14 cellular contexts compared by ENCODE assay signal in genomic region chr5:34626036-34626435, GRCh38. TPM values are rescaled to one million over a fixed set of nuclear protein-coding genes. Genes with fewer than 3 reads are reported as not detected.
DNase-seq lines count a peak whose midpoint lies in the region; ATAC-seq and TF ChIP-seq lines count a peak whose summit lies in the region.
"Had no signal": no experiment of that assay in that cellular context is flagged by ENCODE, and none has a peak within 500 bp of the region (broad histone marks: within the 10 kb centered on the region; RNA-seq: fewer than 3 reads in every experiment).

No MANE protein-coding gene starts in this region.

- H2BK5ac ChIP-seq in mesenchymal stem cell (ENCODE audit: low read depth, low read length, poor library complexity, severe bottlenecking): no peak overlapping the region

- DNase-seq in GM23338 (ENCODE audit: low spot score) (no peak), Panc1 (ENCODE audit: low read depth, low spot score) (peak; percentile 25), chondrocyte (ENCODE audit: low spot score) (no peak), mesenchymal stem cell (peak; percentile 97), mucosa of gallbladder (ENCODE audit: low spot score) (no peak)
- DNase-seq in naive thymus-derived CD8-positive, alpha-beta T cell: no peak
- DNase-seq: activated B cell treated with CpG ODN at 0.5 μM for 24 hours; CD4-positive, CD25-positive, alpha-beta regulatory T cell; KBM-7; left ventricle myocardium inferior; NCI-H187 treated with DMSO at 0.1 percent for 48 hours; nephron progenitor cell had no signal

- no peak overlapping the region for H4K8ac ChIP-seq in mesenchymal stem cell (ENCODE audit: low read length)

- no peaks in the 10 kb centered on the region for H3K27me3 ChIP-seq in GM23338 (ENCODE audit: insufficient read depth)
- H3K27me3 ChIP-seq in Panc1 (ENCODE audit: control insufficient read depth, insufficient read depth, low read length): no peaks in the 10 kb centered on the region
- no peaks in the 10 kb centered on the region for H3K27me3 ChIP-seq in mesenchymal stem cell (ENCODE audit: control insufficient read depth in 1 of 2, insufficient read depth in 1 of 2, low read length in 2 of 2)

- no peak for ATAC-seq in GM23338
- ATAC-seq in Panc1: no peak
- ATAC-seq in naive thymus-derived CD8-positive, alpha-beta T cell: no peak
- no peak for ATAC-seq in GM19035 (IDR thresholded peaks at IDR 0.05; ENCODE audit: unreplicated experiment)
- no peak for ATAC-seq in HG03135 (IDR thresholded peaks at IDR 0.05; ENCODE audit: unreplicated experiment)

- H3K79me1 ChIP-seq in mesenchymal stem cell (replicated peaks; ENCODE audit: low read length, poor library complexity, severe bottlenecking): no peaks in the 10 kb centered on the region

- CTCF ChIA-PET in Panc1 (lab: Charles Lee): no interaction called here

- H2BK120ac ChIP-seq in mesenchymal stem cell (ENCODE audit: low read depth, low read length): no peak overlapping the region

- H2BK15ac ChIP-seq in mesenchymal stem cell (ENCODE audit: low read depth, poor library complexity, severe bottlenecking): no peak overlapping the region

- H3K4me3 ChIP-seq in GM23338: no peak overlapping the region
- H3K4me3 ChIP-seq in Panc1 (ENCODE audit: low read depth in 2 of 2, low read length in 2 of 2): no peak overlapping the region
- no peak overlapping the region for H3K4me3 ChIP-seq in mesenchymal stem cell (ENCODE audit: insufficient read depth in 1 of 2, low read depth in 1 of 2, low read length in 2 of 2)
- H3K4me3 ChIP-seq: left ventricle myocardium inferior had no signal

- peak overlapping the region; percentile 45; the same call in 1 of the 2 replicates for H2AFZ ChIP-seq in GM23338
- no peak overlapping the region for H2AFZ ChIP-seq in mesenchymal stem cell (ENCODE audit: low read depth, low read length)

- H3K4me2 ChIP-seq in GM23338 (no peak overlapping the region), mesenchymal stem cell (ENCODE audit: low read length, poor library complexity, severe bottlenecking) (no peak overlapping the region)

- no peak overlapping the region for H3K4me3 Mint-ChIP-seq in GM23338
- no peak overlapping the region for H3K4me3 Mint-ChIP-seq in chondrocyte (ENCODE audit: unreplicated experiment)
- H3K4me3 Mint-ChIP-seq in naive thymus-derived CD8-positive, alpha-beta T cell: no peak overlapping the region
- H3K4me3 Mint-ChIP-seq: activated B cell treated with CpG ODN at 0.5 μM for 24 hours; CD4-positive, CD25-positive, alpha-beta regulatory T cell; nephron progenitor cell had no signal

- peaks cover 4% of the 10 kb centered on the region; the same call in 1 of the 3 replicates for H3K36me3 Mint-ChIP-seq in GM23338 (ENCODE audit: low read depth)
- H3K36me3 Mint-ChIP-seq in chondrocyte (ENCODE audit: low read depth): no peaks in the 10 kb centered on the region
- no peaks in the 10 kb centered on the region for H3K36me3 Mint-ChIP-seq in naive thymus-derived CD8-positive, alpha-beta T cell
- H3K36me3 Mint-ChIP-seq: CD4-positive, CD25-positive, alpha-beta regulatory T cell had no signal

- no peak overlapping the region for H3K9ac ChIP-seq in mesenchymal stem cell (ENCODE audit: low read length)

- no peak overlapping the region for H2BK12ac ChIP-seq in mesenchymal stem cell (ENCODE audit: low read length in 2 of 2)

- BruUV-seq in Panc1 (replicated peaks; lab: Mats Ljungman, UMichigan): no TSS peak

- H4K20me1 ChIP-seq in GM23338 (replicated peaks; ENCODE audit: insufficient read depth): no peaks in the 10 kb centered on the region

- H3K4me1 Mint-ChIP-seq in GM23338 (peaks cover 5% of the 10 kb centered on the region), chondrocyte (ENCODE audit: low read depth) (peaks cover 30% of the 10 kb centered on the region)
- no peaks in the 10 kb centered on the region for H3K4me1 Mint-ChIP-seq in naive thymus-derived CD8-positive, alpha-beta T cell
- H3K4me1 Mint-ChIP-seq: activated B cell treated with CpG ODN at 0.5 μM for 24 hours; CD4-positive, CD25-positive, alpha-beta regulatory T cell; nephron progenitor cell had no signal

- H3K4me1 ChIP-seq in GM23338 (ENCODE audit: insufficient read depth) (no peaks in the 10 kb centered on the region; the same call in 1 of the 2 replicates), Panc1 (ENCODE audit: control insufficient read depth, insufficient read depth, low read length) (no peaks in the 10 kb centered on the region), mesenchymal stem cell (ENCODE audit: control insufficient read depth, insufficient read depth, low read depth, low read length) (peaks cover 4% of the 10 kb centered on the region)
- H3K4me1 ChIP-seq: left ventricle myocardium inferior had no signal

- H3K9me3 Mint-ChIP-seq in GM23338 (peaks cover 8% of the 10 kb centered on the region), chondrocyte (ENCODE audit: low read depth) (no peaks in the 10 kb centered on the region)
- peaks cover 0 to 11% (median 4%) of the 10 kb centered on the region in 9 donors for H3K9me3 Mint-ChIP-seq in naive thymus-derived CD8-positive, alpha-beta T cell

- no peak overlapping the region for H3K27ac Mint-ChIP-seq in GM23338
- peak overlapping the region; percentile 2 for H3K27ac Mint-ChIP-seq in chondrocyte (ENCODE audit: unreplicated experiment)
- H3K27ac Mint-ChIP-seq in naive thymus-derived CD8-positive, alpha-beta T cell: no peak overlapping the region
- H3K27ac Mint-ChIP-seq: activated B cell treated with CpG ODN at 0.5 μM for 24 hours; CD4-positive, CD25-positive, alpha-beta regulatory T cell; nephron progenitor cell had no signal

- TF ChIP-seq CTCF in GM23338 (conservative IDR thresholded peaks at IDR 0.05; ENCODE audit: low read depth in 2 of 2): no peak
- no peak for TF ChIP-seq CTCF in Panc1 (IDR thresholded peaks at IDR 0.05)
- TF ChIP-seq CTCF in chondrocyte (IDR thresholded peaks at IDR 0.05): no peak

- no peaks in the 10 kb centered on the region for H3K79me2 ChIP-seq in GM23338 (replicated peaks; ENCODE audit: insufficient read depth)

- H2AK5ac ChIP-seq in mesenchymal stem cell (ENCODE audit: low read length, severe bottlenecking): no peak overlapping the region

- H3K18ac ChIP-seq in mesenchymal stem cell (ENCODE audit: low read depth in 1 of 2, low read length in 2 of 2): no peak overlapping the region

- intact Hi-C loops in Panc1 (cut with micrococcal nuclease; ENCODE audit: unreplicated experiment): no loop called here

- in situ Hi-C loops in Panc1 (cut with HindIII; ENCODE audit: low pct_unique_long_range_greater_than_20kb, low sequenced_read_pairs): no loop called here

- no peak overlapping the region for H4K91ac ChIP-seq in mesenchymal stem cell (ENCODE audit: low read length)

- POLR2A ChIA-PET in Panc1 (lab: Charles Lee): interaction anchor here (0.6 kb wide), 1 partner anchor 31 kb away, joined by 3 read pairs; no protein-coding TSS in a partner anchor
- POLR2A ChIA-PET in naive thymus-derived CD8-positive, alpha-beta T cell (lab: Charles Lee): no interaction called here

- H3K9me3 ChIP-seq in Panc1 (ENCODE audit: control insufficient read depth, insufficient read depth, low read depth, low read length) (no peaks in the 10 kb centered on the region), mesenchymal stem cell (ENCODE audit: control insufficient read depth, low read length) (no peaks in the 10 kb centered on the region)

- peaks cover 3% of the 10 kb centered on the region for H3K27me3 Mint-ChIP-seq in GM23338 (ENCODE audit: insufficient read depth, low read depth, poor library complexity)
- no peaks in the 10 kb centered on the region for H3K27me3 Mint-ChIP-seq in chondrocyte (ENCODE audit: low read depth)
- peaks cover 0 to 6% (median 2%) of the 10 kb centered on the region in 5 donors for H3K27me3 Mint-ChIP-seq in naive thymus-derived CD8-positive, alpha-beta T cell
- H3K27me3 Mint-ChIP-seq: activated B cell treated with CpG ODN at 0.5 μM for 24 hours had no signal

- H3F3A ChIP-seq in GM23338 (replicated peaks; ENCODE audit: low read depth): no peaks in the 10 kb centered on the region

- H3K4ac ChIP-seq in mesenchymal stem cell (ENCODE audit: low read depth in 1 of 2, low read length in 2 of 2): no peak overlapping the region

- H3K27ac ChIP-seq in GM23338 (ENCODE audit: low read depth): no peak overlapping the region
- no peak overlapping the region for H3K27ac ChIP-seq in Panc1 (ENCODE audit: low read length)
- H3K27ac ChIP-seq in mesenchymal stem cell (ENCODE audit: low read length, poor library complexity, severe bottlenecking): no peak overlapping the region
- H3K27ac ChIP-seq: left ventricle myocardium inferior had no signal

- H3K36me3 ChIP-seq in GM23338 (ENCODE audit: insufficient read depth) (no peaks in the 10 kb centered on the region), Panc1 (ENCODE audit: control insufficient read depth, insufficient read depth, low read length) (no peaks in the 10 kb centered on the region), mesenchymal stem cell (ENCODE audit: control insufficient read depth in 1 of 2, insufficient read depth in 2 of 2, low read depth in 1 of 2, low read length in 2 of 2) (no peaks in the 10 kb centered on the region)
- H3K36me3 ChIP-seq: left ventricle myocardium inferior had no signal

- H3K23ac ChIP-seq in mesenchymal stem cell (ENCODE audit: low read length in 2 of 2): no peak overlapping the region

- H3K14ac ChIP-seq in mesenchymal stem cell (ENCODE audit: low read length in 2 of 2): no peak overlapping the region

- 13% methylated on average over 3 of the region's 6 CpGs for WGBS in mesenchymal stem cell

- H3K9me2 ChIP-seq in GM23338 (ENCODE audit: insufficient read depth): 0 out of 2 replicates have a peak, but pooled peaks cover 7% of the 10 kb centered on the region

TF ChIP-seq in GM23338, 12 proteins besides CTCF, POLR2A, EP300 and RAD21 (continues in another document):
- TF ChIP-seq EZH2phosphoT487 (IDR thresholded peaks at IDR 0.05; ENCODE audit: unreplicated experiment) (no peak), JUNB (IDR thresholded peaks at IDR 0.05; ENCODE audit: unreplicated experiment) (no peak), POLR2AphosphoS5 (IDR thresholded peaks at IDR 0.05; ENCODE audit: low read depth) (no peak), CREB1 (CRISPR knock-in tag; IDR thresholded peaks at IDR 0.05; ENCODE audit: low read depth) (no peak)

RNA-seq across cellular contexts. Expression of gene RAI14, which starts 30.1 kb away (rescaled TPM):
- total RNA-seq in GM23338 (2014; rRNA removed; shearing (Covaris generic)): 90.3 and 95.8 TPM in 2 replicates
- 46.7 and 58.8 TPM in 2 replicates for polyA plus RNA-seq in GM23338 (2016; fragmentation: Nextera tagmentation; extraction: Ambion mirVana)
- total RNA-seq in Panc1 (2021; ENCODE audit: unreplicated experiment) (18.5 TPM), chondrocyte (177 to 287 TPM (median 260 TPM) in 3 replicates), mucosa of gallbladder (56.0 TPM)
- polyA plus RNA-seq in Panc1 (2012; ENCODE audit: insufficient read length): 6.9 TPM
- 100 TPM for polyA plus RNA-seq in mesenchymal stem cell (2013, experiment 1 of 2)
- polyA plus RNA-seq in mesenchymal stem cell (2013, experiment 2 of 2): 99.7 TPM
- not detected for total RNA-seq in naive thymus-derived CD8-positive, alpha-beta T cell
- polyA plus RNA-seq in naive thymus-derived CD8-positive, alpha-beta T cell: not detected
- polyA plus RNA-seq: CD4-positive, CD25-positive, alpha-beta regulatory T cell had no signal

Comparison
In these comparisons a context has a peak if more than half of its experiments do, and no peak if none do; other contexts are left out.
1. DNase-seq: peak in Panc1 (single experiment) and mesenchymal stem cell (single experiment); none in GM23338 (single experiment), chondrocyte (single experiment), naive thymus-derived CD8-positive, alpha-beta T cell (0 of 10) and mucosa of gallbladder (single experiment).
2. RNA of gene RAI14, which starts 30.1 kb away (total RNA-seq): 177 to 287 TPM in chondrocyte, 90.3 to 95.8 TPM in GM23338, 56.0 TPM in mucosa of gallbladder (single experiment) and 18.5 TPM in Panc1 (single experiment); not detected in naive thymus-derived CD8-positive, alpha-beta T cell; every median in the first group is over 10 times any median in the second.